ENCODE assay signal across 1 cellular context in genomic region chr16:85334718-85335583, GRCh38.
TF ChIP-seq lines count a peak whose summit lies in the region.

No MANE protein-coding gene starts in this region.

TF ChIP-seq in HepG2, 621 proteins besides CTCF, POLR2A, EP300 and RAD21 (continued from another document and continues in another):
- TF ChIP-seq NFAT5 (CRISPR knock-in tag; IDR thresholded peaks at IDR 0.05) (no peak), ATRX (CRISPR knock-in tag; IDR thresholded peaks at IDR 0.05; ENCODE audit: borderline replicate concordance) (no peak), JUN (CRISPR knock-in tag; IDR thresholded peaks at IDR 0.05) (no peak), ZNF616 (CRISPR knock-in tag; IDR thresholded peaks at IDR 0.05; ENCODE audit: low read depth) (no peak), ZSCAN20 (CRISPR knock-in tag; IDR thresholded peaks at IDR 0.05; ENCODE audit: borderline replicate concordance) (no peak), SIN3B (IDR thresholded peaks at IDR 0.05; ENCODE audit: low read length) (no peak), KAT2B (IDR thresholded peaks at IDR 0.05; ENCODE audit: borderline replicate concordance, low read depth, low read length) (no peak), ZNF687 (CRISPR knock-in tag; IDR thresholded peaks at IDR 0.05) (peak; percentile 45), XRCC5 (optimal IDR thresholded peaks at IDR 0.05; ENCODE audit: low read length) (peak; percentile 62), ZNF362 (CRISPR knock-in tag; IDR thresholded peaks at IDR 0.05; ENCODE audit: borderline replicate concordance) (no peak), HNRNPLL (IDR thresholded peaks at IDR 0.05; ENCODE audit: low read depth, low read length, poor library complexity, severe bottlenecking) (peak; percentile 48), RARA (CRISPR knock-in tag; IDR thresholded peaks at IDR 0.05) (no peak), MLXIP (CRISPR knock-in tag; IDR thresholded peaks at IDR 0.05; ENCODE audit: borderline replicate concordance) (no peak), ZNF329 (CRISPR knock-in tag; IDR thresholded peaks at IDR 0.05; ENCODE audit: low read depth) (no peak), RFX1 (IDR thresholded peaks at IDR 0.05) (no peak), RBAK (CRISPR knock-in tag; IDR thresholded peaks at IDR 0.05) (no peak), ZNF496 (CRISPR knock-in tag; IDR thresholded peaks at IDR 0.05; ENCODE audit: insufficient replicate concordance) (no peak), NBN (conservative IDR thresholded peaks at IDR 0.05) (no peak), MBD4 (IDR thresholded peaks at IDR 0.05; ENCODE audit: borderline replicate concordance, low read length) (no peak), ZNF260 (CRISPR knock-in tag; IDR thresholded peaks at IDR 0.05; ENCODE audit: borderline replicate concordance, low read depth) (no peak), ZFP1 (CRISPR knock-in tag; IDR thresholded peaks at IDR 0.05) (no peak), FOXJ3 (CRISPR knock-in tag; IDR thresholded peaks at IDR 0.05; ENCODE audit: borderline replicate concordance) (no peak), AKNA (CRISPR knock-in tag; IDR thresholded peaks at IDR 0.05; ENCODE audit: borderline replicate concordance) (no peak), ATF7-NPFF (CRISPR knock-in tag; IDR thresholded peaks at IDR 0.05; ENCODE audit: low read depth) (no peak), EHMT2 (IDR thresholded peaks at IDR 0.05; ENCODE audit: borderline replicate concordance, low read depth, low read length) (no peak), NFYC (CRISPR knock-in tag; IDR thresholded peaks at IDR 0.05) (no peak), ZNF768 (CRISPR knock-in tag; IDR thresholded peaks at IDR 0.05) (peak; percentile 62; the same call in 1 of the 2 replicates), STAT6 (CRISPR knock-in tag; IDR thresholded peaks at IDR 0.05; ENCODE audit: borderline replicate concordance) (no peak), SMYD3 (CRISPR knock-in tag; IDR thresholded peaks at IDR 0.05) (no peak), POGZ (CRISPR knock-in tag; IDR thresholded peaks at IDR 0.05) (no peak), ZNF570 (CRISPR knock-in tag; IDR thresholded peaks at IDR 0.05; ENCODE audit: borderline replicate concordance) (no peak), FOSL2 (CRISPR knock-in tag; IDR thresholded peaks at IDR 0.05) (peak; percentile 28), GABPA (IDR thresholded peaks at IDR 0.05; ENCODE audit: low read depth, low read length) (no peak), GABPA (CRISPR knock-in tag; IDR thresholded peaks at IDR 0.05; ENCODE audit: low read depth) (no peak), ZNF121 (CRISPR knock-in tag; IDR thresholded peaks at IDR 0.05) (peak; percentile 84), ZNF766 (CRISPR knock-in tag; IDR thresholded peaks at IDR 0.05; ENCODE audit: borderline replicate concordance) (no peak), HNRNPUL1 (IDR thresholded peaks at IDR 0.05; ENCODE audit: low read depth, low read length) (no peak), NFE2 (CRISPR knock-in tag; IDR thresholded peaks at IDR 0.05) (no peak), MAX (IDR thresholded peaks at IDR 0.05) (no peak), ZNF546 (CRISPR knock-in tag; conservative IDR thresholded peaks at IDR 0.05) (no peak), ATF1 (CRISPR knock-in tag; IDR thresholded peaks at IDR 0.05) (no peak)
